Comparison of ENCODE assay signal across 12 cellular contexts in genomic region chr20:56443654-56444540, GRCh38. TPM values are rescaled to one million over a fixed set of nuclear protein-coding genes. Genes with fewer than 3 reads are reported as not detected.
DNase-seq lines count a peak whose midpoint lies in the region; ATAC-seq and TF ChIP-seq lines count a peak whose summit lies in the region.
"Had no signal": no experiment of that assay in that cellular context is flagged by ENCODE, and none has a peak within 500 bp of the region (broad histone marks: within the 10 kb centered on the region; RNA-seq: fewer than 3 reads in every experiment).

No MANE protein-coding gene starts in this region.

- no peaks in the 10 kb centered on the region for H3K36me3 ChIP-seq in GM23338 (ENCODE audit: insufficient read depth)

- H3K79me2 ChIP-seq in GM23338 (replicated peaks; ENCODE audit: insufficient read depth), result no peaks in the 10 kb centered on the region

- no peaks in the 10 kb centered on the region for H3K9me2 ChIP-seq in GM23338 (ENCODE audit: insufficient read depth)

- no peak overlapping the region for H3K4me2 ChIP-seq in GM23338

- peaks cover 8% of the 10 kb centered on the region for H3K27me3 Mint-ChIP-seq in GM23338 (ENCODE audit: insufficient read depth, low read depth, poor library complexity)
- H3K27me3 Mint-ChIP-seq in activated naive CD8-positive, alpha-beta T cell treated with anti-CD3 and anti-CD28 coated beads for 36 hours, result no peaks in the 10 kb centered on the region
- H3K27me3 Mint-ChIP-seq: T-helper 17 cell had no signal

- TF ChIP-seq CTCF in AG04450 (IDR thresholded peaks at IDR 0.05; ENCODE audit: low read depth, low read length) (no peak), GM23338 (conservative IDR thresholded peaks at IDR 0.05; ENCODE audit: low read depth in 2 of 2) (no peak)

- no peaks in the 10 kb centered on the region for H3F3A ChIP-seq in GM23338 (replicated peaks; ENCODE audit: low read depth)

- no peaks in the 10 kb centered on the region for H3K27me3 ChIP-seq in AG04450 (ENCODE audit: control insufficient read depth, insufficient read depth, low read length)
- no peaks in the 10 kb centered on the region for H3K27me3 ChIP-seq in GM23338 (ENCODE audit: insufficient read depth)

- no peaks in the 10 kb centered on the region for H3K9me3 Mint-ChIP-seq in GM23338
- H3K9me3 Mint-ChIP-seq in activated naive CD8-positive, alpha-beta T cell treated with anti-CD3 and anti-CD28 coated beads for 36 hours, result no peaks in the 10 kb centered on the region

- no peak overlapping the region for H3K27ac Mint-ChIP-seq in GM23338
- peak overlapping the region; percentile 42 for H3K27ac Mint-ChIP-seq in activated naive CD8-positive, alpha-beta T cell treated with anti-CD3 and anti-CD28 coated beads for 36 hours

- H4K20me1 ChIP-seq in GM23338 (replicated peaks; ENCODE audit: insufficient read depth), result no peaks in the 10 kb centered on the region

- H3K9me3 ChIP-seq in AG04450 (ENCODE audit: control insufficient read depth, insufficient read depth, low read length), result no peaks in the 10 kb centered on the region; the same call in 1 of the 2 replicates

- POLR2A ChIA-PET in AG04450 (lab: Yijun Ruan, JAX), result interaction anchor here (0.7 to 1.8 kb wide), 5 partner anchors 9 to 32 kb away, joined by 3 to 6 read pairs (median 4); partner anchors contain the start of gene CASS4

- DNase-seq in AG04450 (ENCODE audit: low read depth, low spot score) (peak; percentile 59), GM23338 (ENCODE audit: low spot score) (peak; percentile 32), islet precursor cell (peak; percentile 69), D341Med (ENCODE audit: low spot score) (no peak), globus pallidus (ENCODE audit: low spot score) (no peak)
- no peak for DNase-seq in activated naive CD8-positive, alpha-beta T cell treated with anti-CD3 and anti-CD28 coated beads for 36 hours
- DNase-seq: activated CD8-positive, alpha-beta memory T cell treated with anti-CD3 and anti-CD28 coated beads, Interleukin-2, amount 50 U/mL, for 48 hours; foreskin melanocyte; T-helper 17 cell had no signal

- H3K4me1 ChIP-seq in GM23338 (ENCODE audit: insufficient read depth), result no peaks in the 10 kb centered on the region

- H3K4me3 ChIP-seq in AG04450 (ENCODE audit: low read depth, low read length), result no peak overlapping the region
- no peak overlapping the region for H3K4me3 ChIP-seq in GM23338

- CTCF ChIA-PET in AG04450 (lab: Charles Lee), result interaction anchor here (1.0 kb wide), 1 partner anchor 46 kb away, joined by 3 read pairs; no protein-coding TSS in a partner anchor

- ATAC-seq in GM23338 (peak; percentile 39), HG03175 (IDR thresholded peaks at IDR 0.05; ENCODE audit: unreplicated experiment) (no peak), HG03354 (IDR thresholded peaks at IDR 0.05; ENCODE audit: poor library complexity, severe bottlenecking, unreplicated experiment) (no peak)
- ATAC-seq: T-helper 17 cell had no signal

- H2AFZ ChIP-seq in GM23338, result peak overlapping the region; percentile 84

- H3K36me3 Mint-ChIP-seq in GM23338 (ENCODE audit: low read depth), result no peaks in the 10 kb centered on the region
- peaks cover 12% of the 10 kb centered on the region for H3K36me3 Mint-ChIP-seq in activated naive CD8-positive, alpha-beta T cell treated with anti-CD3 and anti-CD28 coated beads for 36 hours

- no peak overlapping the region for H3K4me3 Mint-ChIP-seq in GM23338
- H3K4me3 Mint-ChIP-seq in activated naive CD8-positive, alpha-beta T cell treated with anti-CD3 and anti-CD28 coated beads for 36 hours, result no peak overlapping the region
- H3K4me3 Mint-ChIP-seq: T-helper 17 cell had no signal

- H3K4me1 Mint-ChIP-seq in GM23338, result no peaks in the 10 kb centered on the region; the same call in 2 of the 3 replicates
- peaks cover 35% of the 10 kb centered on the region for H3K4me1 Mint-ChIP-seq in activated naive CD8-positive, alpha-beta T cell treated with anti-CD3 and anti-CD28 coated beads for 36 hours

- H3K27ac ChIP-seq in AG04450 (ENCODE audit: low read depth, low read length) (peak overlapping the region; percentile 91), GM23338 (ENCODE audit: low read depth) (no peak overlapping the region)

TF ChIP-seq in GM23338, 12 proteins besides CTCF, POLR2A, EP300 and RAD21 (continues in another document):
- TF ChIP-seq ZNF462 (CRISPR knock-in tag; IDR thresholded peaks at IDR 0.05) (no peak), POLR2AphosphoS5 (IDR thresholded peaks at IDR 0.05; ENCODE audit: low read depth) (no peak)

RNA-seq across cellular contexts. Expression of gene RTF2, which starts 24.5 kb away (rescaled TPM):
- polyA plus RNA-seq in AG04450 (2011; rRNA removed) (147 TPM in 2 replicates), GM23338 (2016; fragmentation: Nextera tagmentation; extraction: Ambion mirVana) (53.1 and 53.7 TPM in 2 replicates)
- 68.2 and 73.1 TPM in 2 replicates for polyA minus RNA-seq in AG04450 (2011; rRNA and poly(A)+ RNA removed)
- total RNA-seq in GM23338 (2014; rRNA removed; shearing (Covaris generic)), result 28.2 and 41.1 TPM in 2 replicates
- 10 to 100 TPM; 70.3 to 76.3 TPM for total RNA-seq in activated naive CD8-positive, alpha-beta T cell treated with anti-CD3 and anti-CD28 coated beads for 36 hours

RNA-seq across cellular contexts. Expression of gene CASS4, which starts 31.8 kb away (rescaled TPM):
- polyA plus RNA-seq in AG04450 (2011; rRNA removed), result 36.8 and 41.0 TPM in 2 replicates
- 56.9 and 69.4 TPM in 2 replicates for polyA minus RNA-seq in AG04450 (2011; rRNA and poly(A)+ RNA removed)
- total RNA-seq in GM23338 (2014; rRNA removed; shearing (Covaris generic)), result 0.12 TPM in 1 of 2 replicates, not detected in the other
- polyA plus RNA-seq in GM23338 (2016; fragmentation: Nextera tagmentation; extraction: Ambion mirVana), result not detected in 2 replicates
- total RNA-seq in activated naive CD8-positive, alpha-beta T cell treated with anti-CD3 and anti-CD28 coated beads for 36 hours, result 1 to 10 TPM; 3.0 to 3.4 TPM
- total RNA-seq: pulmonary artery endothelial cell had no signal

RNA-seq across cellular contexts. Expression of gene CSTF1, which starts 51.5 kb away (rescaled TPM):
- polyA plus RNA-seq in AG04450 (2011; rRNA removed) (70.9 and 74.4 TPM in 2 replicates), GM23338 (2016; fragmentation: Nextera tagmentation; extraction: Ambion mirVana) (17.1 and 21.5 TPM in 2 replicates)
- 104 and 106 TPM in 2 replicates for polyA minus RNA-seq in AG04450 (2011; rRNA and poly(A)+ RNA removed)
- 59.1 and 62.3 TPM in 2 replicates for total RNA-seq in GM23338 (2014; rRNA removed; shearing (Covaris generic))
- total RNA-seq in activated naive CD8-positive, alpha-beta T cell treated with anti-CD3 and anti-CD28 coated beads for 36 hours, result 10 to 100 TPM; 66.4 to 69.8 TPM

RNA-seq across cellular contexts. Expression of gene AURKA, which starts 51.9 kb away (rescaled TPM):
- polyA plus RNA-seq in AG04450 (2011; rRNA removed), result 28.5 and 31.0 TPM in 2 replicates
- polyA minus RNA-seq in AG04450 (2011; rRNA and poly(A)+ RNA removed), result 23.4 and 24.1 TPM in 2 replicates
- 75.8 and 96.9 TPM in 2 replicates for total RNA-seq in GM23338 (2014; rRNA removed; shearing (Covaris generic))
- polyA plus RNA-seq in GM23338 (2016; fragmentation: Nextera tagmentation; extraction: Ambion mirVana), result 79.3 and 82.0 TPM in 2 replicates
- 10 to 100 TPM; 83.6 to 85.1 TPM for total RNA-seq in activated naive CD8-positive, alpha-beta T cell treated with anti-CD3 and anti-CD28 coated beads for 36 hours

Comparison
In these comparisons a context has a peak if more than half of its experiments do, and no peak if none do; other contexts are left out.
1. DNase-seq: peak in AG04450 (single experiment), GM23338 (single experiment) and islet precursor cell (single experiment); none in activated naive CD8-positive, alpha-beta T cell treated with anti-CD3 and anti-CD28 coated beads for 36 hours (single experiment), D341Med (single experiment) and globus pallidus (single experiment).